In genomic region chr2:145394181-145394580, GRCh38 we compare ENCODE assay signal across 1 cellular context.
TF ChIP-seq lines count a peak whose summit lies in the region.

No MANE protein-coding gene starts in this region.

TF ChIP-seq in IMR-90, 13 proteins besides CTCF, POLR2A, EP300 and RAD21 (continued from another document):
- TF ChIP-seq, protein P1, sequence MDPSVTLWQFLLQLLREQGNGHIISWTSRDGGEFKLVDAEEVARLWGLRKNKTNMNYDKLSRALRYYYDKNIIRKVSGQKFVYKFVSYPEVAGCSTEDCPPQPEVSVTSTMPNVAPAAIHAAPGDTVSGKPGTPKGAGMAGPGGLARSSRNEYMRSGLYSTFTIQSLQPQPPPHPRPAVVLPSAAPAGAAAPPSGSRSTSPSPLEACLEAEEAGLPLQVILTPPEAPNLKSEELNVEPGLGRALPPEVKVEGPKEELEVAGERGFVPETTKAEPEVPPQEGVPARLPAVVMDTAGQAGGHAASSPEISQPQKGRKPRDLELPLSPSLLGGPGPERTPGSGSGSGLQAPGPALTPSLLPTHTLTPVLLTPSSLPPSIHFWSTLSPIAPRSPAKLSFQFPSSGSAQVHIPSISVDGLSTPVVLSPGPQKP (IDR thresholded peaks at IDR 0.05; ENCODE audit: borderline replicate concordance, low read depth, low read length), result no peak
- TF ChIP-seq MXI1 (IDR thresholded peaks at IDR 0.05; ENCODE audit: borderline replicate concordance, low read depth, low read length) (no peak), SMC3 (IDR thresholded peaks at IDR 0.05; ENCODE audit: low read depth, low read length) (no peak)
